In the genomic region with DNA sequence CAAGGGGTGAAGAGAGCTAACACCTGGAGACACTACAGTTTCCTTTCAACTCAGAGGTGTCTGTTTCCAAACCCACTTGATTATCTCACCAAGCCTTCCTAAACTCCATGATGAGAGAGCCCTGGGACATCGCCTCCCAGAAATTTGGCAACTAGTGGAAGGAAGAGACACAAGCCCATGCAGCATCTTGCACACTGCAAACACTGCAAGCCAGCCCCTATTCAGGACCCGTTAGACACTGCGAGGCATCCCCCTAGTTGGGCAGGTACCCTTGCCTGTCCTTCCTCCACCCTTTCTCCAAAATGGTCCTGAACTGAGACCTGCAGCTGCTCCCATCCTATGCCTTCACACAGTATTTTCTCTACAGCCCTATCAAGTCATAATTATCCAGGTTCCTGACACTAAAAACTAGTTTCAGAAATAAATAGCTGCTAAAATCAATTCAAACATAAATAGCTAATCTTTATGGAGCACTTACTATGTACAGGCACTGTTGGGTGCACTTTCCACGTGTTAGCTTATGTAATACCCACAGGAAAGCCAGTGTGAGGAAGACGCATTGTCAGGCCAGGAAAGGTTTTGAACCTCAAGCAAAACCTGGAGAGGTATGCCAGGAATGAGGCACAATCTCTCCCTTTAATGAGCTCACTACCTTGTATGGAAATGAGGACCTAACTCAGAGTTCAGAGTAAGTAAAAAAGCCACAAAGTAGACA, we compare ENCODE assay signal across 11 cellular contexts. TPM values are rescaled to one million over a fixed set of nuclear protein-coding genes. Genes with fewer than 3 reads are reported as not detected.
DNase-seq lines count a peak whose midpoint lies in the region; ATAC-seq, FAIRE-seq and TF ChIP-seq lines count a peak whose summit lies in the region.
"Had no signal": no experiment of that assay in that cellular context is flagged by ENCODE, and none has a peak within 500 bp of the region (broad histone marks: within the 10 kb centered on the region; RNA-seq: fewer than 3 reads in every experiment).

No MANE protein-coding gene starts in this region.

- no peak overlapping the region for H3K27ac Mint-ChIP-seq in T-cell

- H3K9ac ChIP-seq in mesenchymal stem cell (ENCODE audit: low read length) = no peak overlapping the region

- H3K9me3 ChIP-seq in cardiac muscle cell (ENCODE audit: low read depth) (no peaks in the 10 kb centered on the region), mesenchymal stem cell (ENCODE audit: control insufficient read depth, low read length) (no peaks in the 10 kb centered on the region)
- H3K9me3 ChIP-seq: adrenal gland had no signal

- H3K9me3 Mint-ChIP-seq in T-cell = no peaks in the 10 kb centered on the region

- no peak overlapping the region for H4K91ac ChIP-seq in mesenchymal stem cell (ENCODE audit: low read length)

- H3K36me3 ChIP-seq in cardiac muscle cell (no peaks in the 10 kb centered on the region), mesenchymal stem cell (ENCODE audit: control insufficient read depth in 1 of 2, insufficient read depth in 2 of 2, low read depth in 1 of 2, low read length in 2 of 2) (no peaks in the 10 kb centered on the region)
- H3K36me3 ChIP-seq: adrenal gland had no signal

- no peak overlapping the region for H3K4me3 Mint-ChIP-seq in T-cell

- H3K23ac ChIP-seq in mesenchymal stem cell (ENCODE audit: low read length in 2 of 2) = no peak overlapping the region

- no peak overlapping the region for H4K8ac ChIP-seq in mesenchymal stem cell (ENCODE audit: low read length)

- H3K4me1 ChIP-seq in cardiac muscle cell (ENCODE audit: low read depth) (peaks cover 27% of the 10 kb centered on the region), mesenchymal stem cell (ENCODE audit: control insufficient read depth, insufficient read depth, low read depth, low read length) (peaks cover 23% of the 10 kb centered on the region)

- peak overlapping the region; percentile 90 for H3K4me2 ChIP-seq in mesenchymal stem cell (ENCODE audit: low read length, poor library complexity, severe bottlenecking)

- POLR2A ChIA-PET in T-cell (lab: Charles Lee) = no interaction called here

- peaks cover 43 to 55% of the 10 kb centered on the region in 2 donors for H3K27me3 Mint-ChIP-seq in T-cell

- H3K4me1 Mint-ChIP-seq in T-cell = peaks cover 13 to 17% (median 15%) of the 10 kb centered on the region in 3 donors

- no peak overlapping the region for H3K4ac ChIP-seq in mesenchymal stem cell (ENCODE audit: low read depth in 1 of 2, low read length in 2 of 2)

- H3K36me3 Mint-ChIP-seq in T-cell = no peaks in the 10 kb centered on the region

- no peak for FAIRE-seq in urothelium cell line (lab: Jason Lieb, UNC)

- H3K27me3 ChIP-seq in cardiac muscle cell = no peaks in the 10 kb centered on the region
- H3K27me3 ChIP-seq in dorsolateral prefrontal cortex = no peaks in the 10 kb centered on the region
- no peaks in the 10 kb centered on the region for H3K27me3 ChIP-seq in mesenchymal stem cell (ENCODE audit: control insufficient read depth in 1 of 2, insufficient read depth in 1 of 2, low read length in 2 of 2)
- H3K27me3 ChIP-seq: adrenal gland had no signal

- no peak for TF ChIP-seq CTCF in cardiac muscle cell (IDR thresholded peaks at IDR 0.05; ENCODE audit: low read depth, low read length)
- no peak for TF ChIP-seq CTCF in dorsolateral prefrontal cortex (IDR thresholded peaks at IDR 0.05 in 54 of 56, conservative IDR thresholded peaks at IDR 0.05 in 2 of 56; ENCODE audit: low read depth in 1 of 56, partially characterized antibody in 56 of 56)

- peaks cover 14% of the 10 kb centered on the region for H3K79me1 ChIP-seq in mesenchymal stem cell (replicated peaks; ENCODE audit: low read length, poor library complexity, severe bottlenecking)

- H2BK5ac ChIP-seq in mesenchymal stem cell (ENCODE audit: low read depth, low read length, poor library complexity, severe bottlenecking) = no peak overlapping the region

- CTCF ChIA-PET in T-cell (lab: Charles Lee) = no interaction called here

- peak overlapping the region in 1 of 2 experiments; percentile 1 for H3K18ac ChIP-seq in mesenchymal stem cell (ENCODE audit: low read depth in 1 of 2, low read length in 2 of 2)

- peak overlapping the region; percentile 95 for H3K27ac ChIP-seq in cardiac muscle cell
- peak overlapping the region in 39 of 59 donors; percentile 0 to 97 (median 54) for H3K27ac ChIP-seq in dorsolateral prefrontal cortex
- no peak overlapping the region for H3K27ac ChIP-seq in mesenchymal stem cell (ENCODE audit: low read length, poor library complexity, severe bottlenecking)

- no peak overlapping the region for H3K14ac ChIP-seq in mesenchymal stem cell (ENCODE audit: low read length in 2 of 2)

- H2AK5ac ChIP-seq in mesenchymal stem cell (ENCODE audit: low read length, severe bottlenecking) = peak overlapping the region; percentile 49

- ATAC-seq in left cardiac atrium = no peak
- ATAC-seq in T-cell (replicated peaks in 1 of 4) = no peak

- peak; percentile 37 to 44 for DNase-seq in cardiac muscle cell (ENCODE audit: low read depth in 1 of 2, low spot score in 1 of 2)
- DNase-seq in left cardiac atrium = no peak
- DNase-seq in dorsolateral prefrontal cortex = no peak
- DNase-seq in mesenchymal stem cell = no peak
- DNase-seq in urothelium cell line (ENCODE audit: low spot score) = peak; percentile 18
- DNase-seq in effector CD8-positive, alpha-beta T cell (lab: John Stamatoyannopoulos, UW) = no peak
- no peak for DNase-seq in T-cell
- DNase-seq in GM19240 (ENCODE audit: insufficient read length, low spot score) = no peak
- DNase-seq: activated CD4-positive, CD25-positive, alpha-beta regulatory T cell; stimulated activated CD4-positive, alpha-beta T cell treated with anti-CD3 and anti-CD28 coated beads, Interleukin-4, amount 100 ng/mL, for 4 hours had no signal

- WGBS in mesenchymal stem cell = 49% methylated on average over 5 of the region's 5 CpGs

- H3K4me3 ChIP-seq in cardiac muscle cell (peak overlapping the region; percentile 77), dorsolateral prefrontal cortex (peak overlapping the region in 53 of 59 donors; percentile 0 to 99 (median 87)), mesenchymal stem cell (ENCODE audit: insufficient read depth in 1 of 2, low read depth in 1 of 2, low read length in 2 of 2) (peak overlapping the region in 1 of 2 experiments; percentile 97)

- no peak overlapping the region for H2BK15ac ChIP-seq in mesenchymal stem cell (ENCODE audit: low read depth, poor library complexity, severe bottlenecking)

- H2BK12ac ChIP-seq in mesenchymal stem cell (ENCODE audit: low read length in 2 of 2) = no peak overlapping the region

- H2AFZ ChIP-seq in mesenchymal stem cell (ENCODE audit: low read depth, low read length) = no peak overlapping the region

- intact Hi-C loops in left cardiac atrium (cut with DNase I) = loop anchor here in 1 of 2 donors (10.0 kb wide), 3 partner anchors 71 to 251 kb away; no protein-coding TSS in a partner anchor
- intact Hi-C loops in dorsolateral prefrontal cortex (cut with DNase I) = loop anchor here (5.0 to 10.0 kb wide), 4 partner anchors 81 to 249 kb away; no protein-coding TSS in a partner anchor

- no peak overlapping the region for H2BK120ac ChIP-seq in mesenchymal stem cell (ENCODE audit: low read depth, low read length)

RNA-seq across cellular contexts. Expression of a gene that starts 2.8 kb away (rescaled TPM):
- 56.4 and 87.0 TPM in 2 replicates for total RNA-seq in cardiac muscle cell
- polyA plus RNA-seq in cardiac muscle cell = 33.9 and 52.3 TPM in 2 replicates
- total RNA-seq in left cardiac atrium = 10 to 100 TPM; 27.7 to 30.0 TPM
- 100 to 1,000 TPM in 3 of 120 experiments, 10 to 100 TPM in 117; 49.8 to 112 (median 77.4) TPM for total RNA-seq in dorsolateral prefrontal cortex
- polyA plus RNA-seq in mesenchymal stem cell (2013, experiment 1 of 2) = 5.9 TPM
- polyA plus RNA-seq in mesenchymal stem cell (2013, experiment 2 of 2) = 5.6 TPM
- under 1 TPM; 0.23 to 0.63 (median 0.29) TPM for total RNA-seq in T-cell

Comparison
In these comparisons a context has a peak if more than half of its experiments do, and no peak if none do; other contexts are left out.
1. DNase-seq: peak in cardiac muscle cell (2 of 2) and urothelium cell line (single experiment); none in left cardiac atrium (single experiment), dorsolateral prefrontal cortex (0 of 10), mesenchymal stem cell (single experiment), effector CD8-positive, alpha-beta T cell (single experiment), T-cell (0 of 34) and GM19240 (single experiment).
2. RNA of a gene that starts 2.8 kb away (total RNA-seq): 56.4 to 87.0 TPM in cardiac muscle cell, 49.8 to 112 TPM in dorsolateral prefrontal cortex and 27.7 to 30.0 TPM in left cardiac atrium; 0.23 to 0.63 TPM in T-cell; every median in the first group is over 10 times any median in the second.